Comparison of ENCODE assay signal across 18 cellular contexts in genomic region chr3:42711491-42712343, GRCh38. TPM values are rescaled to one million over a fixed set of nuclear protein-coding genes. Genes with fewer than 3 reads are reported as not detected.
DNase-seq lines count a peak whose midpoint lies in the region; ATAC-seq, FAIRE-seq and TF ChIP-seq lines count a peak whose summit lies in the region.
"Had no signal": no experiment of that assay in that cellular context is flagged by ENCODE, and none has a peak within 500 bp of the region (broad histone marks: within the 10 kb centered on the region; RNA-seq: fewer than 3 reads in every experiment).

No MANE protein-coding gene starts in this region.

- POLR2A ChIA-PET in CD8-positive, alpha-beta T cell (lab: Charles Lee) = no interaction called here

- no peak overlapping the region for H3K4me3 Mint-ChIP-seq in endothelial cell (ENCODE audit: unreplicated experiment)
- H3K4me3 Mint-ChIP-seq in CD8-positive, alpha-beta T cell = no peak overlapping the region
- H3K4me3 Mint-ChIP-seq: activated naive CD4-positive, alpha-beta T cell treated with anti-CD3 and anti-CD28 coated beads for 36 hours; nephron progenitor cell; T-helper 17 cell had no signal

- DNase-seq in LHCN-M2 (ENCODE audit: low read depth) (peak; percentile 6), endothelial cell (ENCODE audit: low spot score) (no peak), posterior cingulate gyrus (peak in 6 of 10 donors; percentile 5 to 60 (median 18)), AG08395 (ENCODE audit: low spot score) (no peak), GM12891 (ENCODE audit: insufficient read length, low spot score) (no peak)
- DNase-seq in CD8-positive, alpha-beta T cell = no peak
- no peak for DNase-seq in NK-92 treated with Interleukin-12 subunit alpha and Interleukin-12 subunit beta, amount 100 ng/mL, for 24 hours (lab: John Stamatoyannopoulos, UW)
- DNase-seq: activated CD4-positive, alpha-beta T cell treated with anti-CD3 and anti-CD28 coated beads, Interleukin-2, amount 50 U/mL, for 48 hours; activated naive CD4-positive, alpha-beta T cell treated with anti-CD3 and anti-CD28 coated beads for 36 hours; IMR-90; nephron progenitor cell; small intestine; testis had no signal

- H3K4me1 ChIP-seq in CD8-positive, alpha-beta T cell (ENCODE audit: insufficient read depth, low read length) = no peaks in the 10 kb centered on the region
- H3K4me1 ChIP-seq: testis had no signal

- no peaks in the 10 kb centered on the region for H3K36me3 ChIP-seq in CD8-positive, alpha-beta T cell (ENCODE audit: insufficient read depth, low read length)
- H3K36me3 ChIP-seq: cardiac muscle cell had no signal

- H3K9me3 ChIP-seq in CD8-positive, alpha-beta T cell (ENCODE audit: low read length) = no peaks in the 10 kb centered on the region
- H3K9me3 ChIP-seq: testis had no signal

- no peak for FAIRE-seq in GM12891 (lab: Jason Lieb, UNC)
- FAIRE-seq: endothelial cell of umbilical vein, small intestine had no signal

- no peak for TF ChIP-seq POLR2A in GM12891 (IDR thresholded peaks at IDR 0.05; ENCODE audit: low read depth, low read length)

- no peaks in the 10 kb centered on the region for H3K27me3 ChIP-seq in CD8-positive, alpha-beta T cell (ENCODE audit: insufficient read depth, low read length)
- H3K27me3 ChIP-seq: cardiac muscle cell, testis had no signal

- H3K27ac ChIP-seq in CD8-positive, alpha-beta T cell (ENCODE audit: low read depth, low read length) = no peak overlapping the region
- H3K27ac ChIP-seq: cardiac muscle cell, testis had no signal

- intact Hi-C loops in posterior cingulate gyrus (cut with DNase I) = no loop called here
- intact Hi-C loops in CD8-positive, alpha-beta T cell (cut with DNase I, micrococcal nuclease) = no loop called here

- H3K4me3 ChIP-seq in CD8-positive, alpha-beta T cell (ENCODE audit: low read depth, low read length) = no peak overlapping the region
- H3K4me3 ChIP-seq: cardiac muscle cell, testis had no signal

- peaks cover 3% of the 10 kb centered on the region for H3K27me3 Mint-ChIP-seq in endothelial cell (ENCODE audit: unreplicated experiment)
- peaks cover 4% of the 10 kb centered on the region for H3K27me3 Mint-ChIP-seq in CD8-positive, alpha-beta T cell (ENCODE audit: low read depth)

- no peak overlapping the region for H3K27ac Mint-ChIP-seq in endothelial cell (ENCODE audit: unreplicated experiment)
- no peak overlapping the region for H3K27ac Mint-ChIP-seq in CD8-positive, alpha-beta T cell
- H3K27ac Mint-ChIP-seq: activated naive CD4-positive, alpha-beta T cell treated with anti-CD3 and anti-CD28 coated beads for 36 hours; nephron progenitor cell; T-helper 17 cell had no signal

- CTCF ChIA-PET in CD8-positive, alpha-beta T cell (lab: Charles Lee) = no interaction called here

- TF ChIP-seq CTCF in GM12872 (IDR thresholded peaks at IDR 0.05; ENCODE audit: insufficient read depth, low read depth, low read length) (0 out of 3 replicates have a peak, but pooled peaks have one; percentile 10), endothelial cell (IDR thresholded peaks at IDR 0.05; ENCODE audit: unreplicated experiment) (peak; percentile 24)
- no peak for TF ChIP-seq CTCF in CD8-positive, alpha-beta T cell (IDR thresholded peaks at IDR 0.05)

- no peaks in the 10 kb centered on the region for H3K4me1 Mint-ChIP-seq in endothelial cell (ENCODE audit: unreplicated experiment)
- no peaks in the 10 kb centered on the region for H3K4me1 Mint-ChIP-seq in CD8-positive, alpha-beta T cell (ENCODE audit: low read depth)
- H3K4me1 Mint-ChIP-seq: nephron progenitor cell, T-helper 17 cell had no signal

- H3K9me3 Mint-ChIP-seq in endothelial cell (ENCODE audit: unreplicated experiment) = no peaks in the 10 kb centered on the region
- no peaks in the 10 kb centered on the region for H3K9me3 Mint-ChIP-seq in CD8-positive, alpha-beta T cell
- H3K9me3 Mint-ChIP-seq: activated naive CD4-positive, alpha-beta T cell treated with anti-CD3 and anti-CD28 coated beads for 36 hours; nephron progenitor cell had no signal

- H3K36me3 Mint-ChIP-seq in endothelial cell (ENCODE audit: low read depth, unreplicated experiment) = no peaks in the 10 kb centered on the region
- no peaks in the 10 kb centered on the region for H3K36me3 Mint-ChIP-seq in CD8-positive, alpha-beta T cell

- no peak for ATAC-seq in CD8-positive, alpha-beta T cell
- ATAC-seq: T-helper 17 cell had no signal

TF ChIP-seq in GM12891, 5 proteins besides CTCF, POLR2A, EP300 and RAD21:
- TF ChIP-seq SPI1 (IDR thresholded peaks at IDR 0.05; ENCODE audit: low read depth, low read length) = no peak
- no peak for TF ChIP-seq PAX5 (IDR thresholded peaks at IDR 0.05; ENCODE audit: insufficient read depth, low read length, severe bottlenecking)
- TF ChIP-seq POLR2AphosphoS5 (IDR thresholded peaks at IDR 0.05; ENCODE audit: low read depth, low read length) = no peak
- no peak for TF ChIP-seq POU2F2 (IDR thresholded peaks at IDR 0.05; ENCODE audit: low read depth, low read length)
- TF ChIP-seq TAF1 (IDR thresholded peaks at IDR 0.05; ENCODE audit: low read depth, low read length) = no peak

RNA-seq across cellular contexts. Expression of gene HHATL, which starts 9.1 kb away (rescaled TPM):
- not detected in 2 replicates for total RNA-seq in LHCN-M2 (2014; rRNA removed)
- not detected for polyA plus RNA-seq in LHCN-M2 (2012)
- not detected for total RNA-seq in endothelial cell (ENCODE audit: unreplicated experiment)
- total RNA-seq in CD8-positive, alpha-beta T cell = not detected
- not detected for polyA plus RNA-seq in GM12891 (2012; ENCODE audit: low read depth, missing spikeins)
- total RNA-seq: activated naive CD4-positive, alpha-beta T cell treated with anti-CD3 and anti-CD28 coated beads for 36 hours; endothelial cell of umbilical vein; IMR-90; NCI-H460; T-helper 17 cell had no signal
- polyA plus RNA-seq: endothelial cell of umbilical vein, IMR-90 had no signal

RNA-seq across cellular contexts. Expression of gene KLHL40, which starts 26.4 kb away (rescaled TPM):
- 0.06 TPM in 1 of 2 replicates, not detected in the other for total RNA-seq in LHCN-M2 (2014; rRNA removed)
- polyA plus RNA-seq in LHCN-M2 (2012) = 0.04 TPM
- not detected for total RNA-seq in endothelial cell (ENCODE audit: unreplicated experiment)
- not detected for total RNA-seq in CD8-positive, alpha-beta T cell
- polyA plus RNA-seq in GM12891 (2012; ENCODE audit: low read depth, missing spikeins) = not detected
- total RNA-seq: activated naive CD4-positive, alpha-beta T cell treated with anti-CD3 and anti-CD28 coated beads for 36 hours; endothelial cell of umbilical vein; IMR-90; NCI-H460; T-helper 17 cell had no signal
- polyA plus RNA-seq: endothelial cell of umbilical vein, IMR-90 had no signal

RNA-seq across cellular contexts. Expression of gene ZBTB47, which starts 58.2 kb away (rescaled TPM):
- total RNA-seq in LHCN-M2 (2014; rRNA removed) = 28.9 and 33.2 TPM in 2 replicates
- polyA plus RNA-seq in LHCN-M2 (2012) = 30.1 TPM
- 20.5 TPM for total RNA-seq in endothelial cell (ENCODE audit: unreplicated experiment)
- under 1 TPM; 0.24 to 0.33 TPM for total RNA-seq in CD8-positive, alpha-beta T cell
- polyA plus RNA-seq in GM12891 (2012; ENCODE audit: low read depth, missing spikeins) = 0.22 TPM

Comparison
In these comparisons a context has a peak if more than half of its experiments do, and no peak if none do; other contexts are left out.
1. DNase-seq: peak in LHCN-M2 (single experiment) and posterior cingulate gyrus (6 of 10); none in endothelial cell (single experiment), CD8-positive, alpha-beta T cell (0 of 7), NK-92 treated with Interleukin-12 subunit alpha and Interleukin-12 subunit beta, amount 100 ng/mL, for 24 hours (single experiment), AG08395 (single experiment) and GM12891 (single experiment).
2. RNA of gene ZBTB47, which starts 58.2 kb away (total RNA-seq): 28.9 to 33.2 TPM in LHCN-M2 and 20.5 TPM in endothelial cell (single experiment); 0.24 to 0.33 TPM in CD8-positive, alpha-beta T cell; every median in the first group is over 10 times any median in the second.